In genomic region chr15:90018216-90018831, GRCh38 we compare ENCODE assay signal across 1 cellular context.
TF ChIP-seq lines count a peak whose summit lies in the region.

No MANE protein-coding gene starts in this region.

TF ChIP-seq in HepG2, 621 proteins besides CTCF, POLR2A, EP300 and RAD21 (continues in another document):
- no peak for TF ChIP-seq NFAT5 (CRISPR knock-in tag; IDR thresholded peaks at IDR 0.05)
- TF ChIP-seq ZMYM2 (CRISPR knock-in tag; IDR thresholded peaks at IDR 0.05), result peak; percentile 88
- TF ChIP-seq NCOR1 (IDR thresholded peaks at IDR 0.05; ENCODE audit: borderline replicate concordance, low read length), result peak; percentile 44; the same call in 1 of the 2 replicates
- 0 out of 2 replicates have a peak, but pooled peaks have one; percentile 32 for TF ChIP-seq BCL6 (CRISPR knock-in tag; IDR thresholded peaks at IDR 0.05)
- no peak for TF ChIP-seq CERS6 (CRISPR knock-in tag; IDR thresholded peaks at IDR 0.05)
- no peak for TF ChIP-seq JUNB (CRISPR knock-in tag; IDR thresholded peaks at IDR 0.05; ENCODE audit: borderline replicate concordance)
- peak; percentile 89; the same call in 1 of the 2 replicates for TF ChIP-seq HOMEZ (CRISPR knock-in tag; IDR thresholded peaks at IDR 0.05; ENCODE audit: low read depth)
- peak; percentile 75 for TF ChIP-seq PAXIP1 (CRISPR knock-in tag; conservative IDR thresholded peaks at IDR 0.05)
- TF ChIP-seq POGZ (CRISPR knock-in tag; IDR thresholded peaks at IDR 0.05), result peak; percentile 82
- TF ChIP-seq HNF4G (IDR thresholded peaks at IDR 0.05; ENCODE audit: borderline replicate concordance, low read depth, low read length), result peak; percentile 55; the same call in 1 of the 2 replicates
- TF ChIP-seq HNF4G (CRISPR knock-in tag; IDR thresholded peaks at IDR 0.05; ENCODE audit: borderline replicate concordance, low read depth), result no peak
- no peak for TF ChIP-seq SOX6 (IDR thresholded peaks at IDR 0.05)
- 0 out of 2 replicates have a peak, but pooled peaks have one; percentile 17 for TF ChIP-seq SOX6 (CRISPR knock-in tag; IDR thresholded peaks at IDR 0.05)
- TF ChIP-seq NR2F1 (CRISPR knock-in tag; IDR thresholded peaks at IDR 0.05), result peak in 1 of 2 experiments; percentile 64; a peak in 1 of 4 replicates
- TF ChIP-seq ZNF7 (CRISPR knock-in tag; IDR thresholded peaks at IDR 0.05), result peak; percentile 70
- no peak for TF ChIP-seq ZBTB42 (CRISPR knock-in tag; IDR thresholded peaks at IDR 0.05)
- peak; percentile 60; the same call in 1 of the 2 replicates for TF ChIP-seq SPEN (CRISPR knock-in tag; IDR thresholded peaks at IDR 0.05; ENCODE audit: low read depth)
- TF ChIP-seq RXRB (CRISPR knock-in tag; IDR thresholded peaks at IDR 0.05; ENCODE audit: borderline replicate concordance), result peak; percentile 94
- TF ChIP-seq ZNF121 (CRISPR knock-in tag; IDR thresholded peaks at IDR 0.05), result 0 out of 2 replicates have a peak, but pooled peaks have one; percentile 18
- no peak for TF ChIP-seq MTERF4 (CRISPR knock-in tag; IDR thresholded peaks at IDR 0.05)
- TF ChIP-seq SSRP1 (CRISPR knock-in tag; IDR thresholded peaks at IDR 0.05), result no peak
- no peak for TF ChIP-seq NFATC3 (CRISPR knock-in tag; IDR thresholded peaks at IDR 0.05)
- TF ChIP-seq HNF4A (CRISPR knock-in tag; IDR thresholded peaks at IDR 0.05), result peak; percentile 84
- TF ChIP-seq IRF2 (CRISPR knock-in tag; IDR thresholded peaks at IDR 0.05), result 0 out of 2 replicates have a peak, but pooled peaks have one; percentile 38
- TF ChIP-seq ZMYM3 (CRISPR knock-in tag; IDR thresholded peaks at IDR 0.05), result peak; percentile 75
- TF ChIP-seq ZMYM4 (CRISPR knock-in tag; IDR thresholded peaks at IDR 0.05), result peak; percentile 87
- TF ChIP-seq ZNF207 (IDR thresholded peaks at IDR 0.05; ENCODE audit: borderline replicate concordance), result no peak
- TF ChIP-seq CENPX (CRISPR knock-in tag; IDR thresholded peaks at IDR 0.05), result no peak
- 0 out of 2 replicates have a peak, but pooled peaks have one; percentile 36 for TF ChIP-seq KDM6A (CRISPR knock-in tag; IDR thresholded peaks at IDR 0.05; ENCODE audit: low read depth)
- TF ChIP-seq ZBTB37 (CRISPR knock-in tag; IDR thresholded peaks at IDR 0.05), result no peak
- TF ChIP-seq ZFX (CRISPR knock-in tag; IDR thresholded peaks at IDR 0.05; ENCODE audit: low read depth), result peak; percentile 60
- TF ChIP-seq KDM1A (CRISPR knock-in tag; IDR thresholded peaks at IDR 0.05), result no peak
- no peak for TF ChIP-seq DMTF1 (CRISPR knock-in tag; IDR thresholded peaks at IDR 0.05)
- no peak for TF ChIP-seq NFE2L1 (CRISPR knock-in tag; IDR thresholded peaks at IDR 0.05; ENCODE audit: borderline replicate concordance)
- TF ChIP-seq THRA (CRISPR knock-in tag; IDR thresholded peaks at IDR 0.05; ENCODE audit: borderline replicate concordance), result no peak
- no peak for TF ChIP-seq ZBTB44 (CRISPR knock-in tag; IDR thresholded peaks at IDR 0.05)
- TF ChIP-seq MTA1 (CRISPR knock-in tag; IDR thresholded peaks at IDR 0.05; ENCODE audit: borderline replicate concordance), result peak; percentile 56; the same call in 1 of the 2 replicates
- TF ChIP-seq ZNF263 (CRISPR knock-in tag; IDR thresholded peaks at IDR 0.05), result no peak
